In genomic region chr9:133914483-133915342, GRCh38 we compare ENCODE assay signal across 22 cellular contexts.
DNase-seq lines count a peak whose midpoint lies in the region; ATAC-seq, FAIRE-seq and TF ChIP-seq lines count a peak whose summit lies in the region.
"Had no signal": no experiment of that assay in that cellular context is flagged by ENCODE, and none has a peak within 500 bp of the region (broad histone marks: within the 10 kb centered on the region; RNA-seq: fewer than 3 reads in every experiment).

No MANE protein-coding gene starts in this region.

- H3K9me3 ChIP-seq in H9 (ENCODE audit: control insufficient read depth, low read depth, low read length), result no peaks in the 10 kb centered on the region
- H3K9me3 ChIP-seq in CD4-positive, alpha-beta T cell (ENCODE audit: control insufficient read depth, low read length), result no peaks in the 10 kb centered on the region
- H3K9me3 ChIP-seq: esophagus squamous epithelium, suprapubic skin had no signal

- CTCF ChIA-PET in CD4-positive, alpha-beta T cell (lab: Charles Lee), result no interaction called here

- no CpG with 5 or more reads among the region's 23 CpGs for WGBS in H9 (ENCODE audit: extremely low coverage, insufficient read length, low lambda C conversion rate)

- H3K18ac ChIP-seq in H9 (ENCODE audit: insufficient read length, low read depth, low read length), result no peak overlapping the region

- no peak overlapping the region for H3K4ac ChIP-seq in H9 (ENCODE audit: low read depth, low read length)

- peak overlapping the region in 1 of 2 experiments; percentile 69; a peak in 2 of 5 replicates for H3K4me3 Mint-ChIP-seq in H9
- peak overlapping the region in 4 of 5 experiments; percentile 62 to 71 (median 69) for H3K4me3 Mint-ChIP-seq in brain
- H3K4me3 Mint-ChIP-seq in memory B cell, result no peak overlapping the region
- no peak overlapping the region for H3K4me3 Mint-ChIP-seq in stimulated activated memory B cell treated with anti-CD40 and anti-IgM and Interleukin-4, amounts not matched to agents 10 μg/mL and 1 μg/mL and 100 μg/mL, for 72 hours
- no peak overlapping the region for H3K4me3 Mint-ChIP-seq in CD4-positive, alpha-beta T cell
- H3K4me3 Mint-ChIP-seq: activated T-helper 17 cell treated with anti-CD3 and anti-CD28 coated beads, Interleukin-2, amount 50 U/mL, for 72 hours; central memory CD8-positive, alpha-beta T cell; T-helper 1 cell treated with Interleukin-12 subunit alpha and Interleukin-12 subunit beta and Interleukin-4 antibody, amounts not matched to agents 30 μg/mL and 1 μg/mL, for 36 hours had no signal

- H3K9me3 Mint-ChIP-seq in H9 (no peaks in the 10 kb centered on the region; a peak in 1 of 5 replicates), brain (peaks cover 0 to 6% (median 3%) of the 10 kb centered on the region in 5 experiments), memory B cell (no peaks in the 10 kb centered on the region)
- H3K9me3 Mint-ChIP-seq in stimulated activated memory B cell treated with anti-CD40 and anti-IgM and Interleukin-4, amounts not matched to agents 10 μg/mL and 1 μg/mL and 100 μg/mL, for 72 hours, result no peaks in the 10 kb centered on the region
- H3K9me3 Mint-ChIP-seq in CD4-positive, alpha-beta T cell, result no peaks in the 10 kb centered on the region
- H3K9me3 Mint-ChIP-seq: activated T-helper 17 cell treated with anti-CD3 and anti-CD28 coated beads, Interleukin-2, amount 50 U/mL, for 72 hours; T-helper 1 cell treated with Interleukin-12 subunit alpha and Interleukin-12 subunit beta and Interleukin-4 antibody, amounts not matched to agents 30 μg/mL and 1 μg/mL, for 36 hours had no signal

- H2BK20ac ChIP-seq in H9 (ENCODE audit: low read depth, low read length, poor library complexity, severe bottlenecking), result no peak overlapping the region

- no peak overlapping the region for H3K14ac ChIP-seq in H9 (ENCODE audit: insufficient read depth, low read length)

- H3K27me3 Mint-ChIP-seq in H9 (ENCODE audit: low read depth), result no peaks in the 10 kb centered on the region
- no peaks in the 10 kb centered on the region for H3K27me3 Mint-ChIP-seq in brain
- H3K27me3 Mint-ChIP-seq in memory B cell, result no peaks in the 10 kb centered on the region
- no peaks in the 10 kb centered on the region for H3K27me3 Mint-ChIP-seq in stimulated activated memory B cell treated with anti-CD40 and anti-IgM and Interleukin-4, amounts not matched to agents 10 μg/mL and 1 μg/mL and 100 μg/mL, for 72 hours
- H3K27me3 Mint-ChIP-seq in CD4-positive, alpha-beta T cell, result peaks cover 10% of the 10 kb centered on the region

- DNase-seq in H9 (peak; percentile 58), memory B cell (ENCODE audit: low spot score in 2 of 2) (no peak), HTR-8/SVneo (ENCODE audit: insufficient read length, low spot score) (no peak), DMS153 treated with DMSO at 0.1 percent for 48 hours (lab: John Stamatoyannopoulos, UW; ENCODE audit: unreplicated experiment) (no peak), NCI-H1092 treated with DMSO at 0.1 percent for 48 hours (lab: John Stamatoyannopoulos, UW) (no peak)
- DNase-seq in CD4-positive, alpha-beta T cell, result no peak
- DNase-seq: activated CD4-positive, CD25-positive, alpha-beta regulatory T cell; effector CD4-positive, alpha-beta T cell; esophagus squamous epithelium; islet precursor cell; NCI-H1694; NCI-H345; SIG-M5; stimulated activated CD4-positive, alpha-beta T cell treated with anti-CD3 and anti-CD28 coated beads, Interleukin-2, amount 100 ng/mL, for 48 hours had no signal

- no peak overlapping the region for H3K56ac ChIP-seq in H9 (ENCODE audit: insufficient read length, low read depth, low read length)

- H3K23ac ChIP-seq in H9 (ENCODE audit: insufficient read length, low read depth, low read length), result no peak overlapping the region

- H3K9ac ChIP-seq in H9 (ENCODE audit: extremely low read depth, insufficient read length, low read length), result no peak overlapping the region
- H3K9ac ChIP-seq: parathyroid adenoma had no signal

- peaks cover 44 to 54% of the 10 kb centered on the region in 2 experiments for H3K4me1 Mint-ChIP-seq in H9
- H3K4me1 Mint-ChIP-seq in brain, result peaks cover 93% of the 10 kb centered on the region
- H3K4me1 Mint-ChIP-seq in memory B cell, result peaks cover 43% of the 10 kb centered on the region
- H3K4me1 Mint-ChIP-seq in stimulated activated memory B cell treated with anti-CD40 and anti-IgM and Interleukin-4, amounts not matched to agents 10 μg/mL and 1 μg/mL and 100 μg/mL, for 72 hours, result peaks cover 88% of the 10 kb centered on the region
- H3K4me1 Mint-ChIP-seq in CD4-positive, alpha-beta T cell (ENCODE audit: low read depth), result no peaks in the 10 kb centered on the region
- H3K4me1 Mint-ChIP-seq: activated T-helper 17 cell treated with anti-CD3 and anti-CD28 coated beads, Interleukin-2, amount 50 U/mL, for 72 hours; central memory CD8-positive, alpha-beta T cell had no signal

- no peak overlapping the region for H3K27ac ChIP-seq in H9 (ENCODE audit: insufficient read length, low read depth, low read length)
- no peak overlapping the region for H3K27ac ChIP-seq in CD4-positive, alpha-beta T cell (ENCODE audit: low read depth, low read length)
- H3K27ac ChIP-seq: esophagus squamous epithelium, parathyroid adenoma, suprapubic skin had no signal

- H3K27ac Mint-ChIP-seq in H9, result peak overlapping the region; percentile 80 to 98 (median 95)
- peak overlapping the region; percentile 90 to 98 (median 97) for H3K27ac Mint-ChIP-seq in brain
- H3K27ac Mint-ChIP-seq in memory B cell, result peak overlapping the region; percentile 74
- H3K27ac Mint-ChIP-seq in stimulated activated memory B cell treated with anti-CD40 and anti-IgM and Interleukin-4, amounts not matched to agents 10 μg/mL and 1 μg/mL and 100 μg/mL, for 72 hours, result peak overlapping the region; percentile 77
- H3K27ac Mint-ChIP-seq in CD4-positive, alpha-beta T cell, result no peak overlapping the region
- H3K27ac Mint-ChIP-seq: activated T-helper 17 cell treated with anti-CD3 and anti-CD28 coated beads, Interleukin-2, amount 50 U/mL, for 72 hours; T-helper 1 cell treated with Interleukin-12 subunit alpha and Interleukin-12 subunit beta and Interleukin-4 antibody, amounts not matched to agents 30 μg/mL and 1 μg/mL, for 36 hours had no signal

- peak overlapping the region; percentile 9 for H3K4me2 ChIP-seq in H9 (ENCODE audit: insufficient read depth, insufficient read length, low read length)

- no peak overlapping the region for H4K5ac ChIP-seq in H9 (ENCODE audit: insufficient read length, low read depth, low read length)

- H2AK5ac ChIP-seq in H9 (ENCODE audit: insufficient read length, low read length), result no peak overlapping the region

- no peaks in the 10 kb centered on the region for H3K23me2 ChIP-seq in H9 (ENCODE audit: insufficient read length, low read depth, low read length, poor library complexity, severe bottlenecking)

- no peak overlapping the region for H2BK12ac ChIP-seq in H9 (ENCODE audit: insufficient read length, low read depth, low read length)

- peaks cover 5% of the 10 kb centered on the region for H4K20me1 ChIP-seq in H9 (ENCODE audit: control insufficient read depth, insufficient read depth, insufficient read length)

- POLR2A ChIA-PET in CD4-positive, alpha-beta T cell (lab: Charles Lee), result no interaction called here

- H2BK120ac ChIP-seq in H9 (ENCODE audit: low read depth, low read length, poor library complexity, severe bottlenecking), result no peak overlapping the region

- no peak for FAIRE-seq in HTR-8/SVneo (lab: Jason Lieb, UNC)

- H3K36me3 Mint-ChIP-seq in H9 (ENCODE audit: insufficient read depth in 1 of 3, low read depth in 3 of 3), result peaks cover 0 to 5% (median 0%) of the 10 kb centered on the region in 3 experiments; a peak in 3 of 7 replicates
- H3K36me3 Mint-ChIP-seq in brain, result peaks cover 9% of the 10 kb centered on the region
- H3K36me3 Mint-ChIP-seq in memory B cell, result peaks cover 13% of the 10 kb centered on the region
- H3K36me3 Mint-ChIP-seq in stimulated activated memory B cell treated with anti-CD40 and anti-IgM and Interleukin-4, amounts not matched to agents 10 μg/mL and 1 μg/mL and 100 μg/mL, for 72 hours, result peaks cover 54% of the 10 kb centered on the region
- H3K36me3 Mint-ChIP-seq in CD4-positive, alpha-beta T cell (ENCODE audit: low read depth), result no peaks in the 10 kb centered on the region

- no peak overlapping the region for H4K8ac ChIP-seq in H9 (replicated peaks; ENCODE audit: insufficient read length, low read depth, low read length)

- H3K27me3 ChIP-seq in H9 (ENCODE audit: insufficient read depth, low read length), result no peaks in the 10 kb centered on the region
- H3K27me3 ChIP-seq in CD4-positive, alpha-beta T cell (ENCODE audit: control insufficient read depth, insufficient read depth, low read length), result no peaks in the 10 kb centered on the region
- H3K27me3 ChIP-seq: esophagus squamous epithelium, suprapubic skin had no signal

- H3K4me1 ChIP-seq in H9 (ENCODE audit: insufficient read depth, low read length), result peaks cover 5% of the 10 kb centered on the region; the same call in 1 of the 2 replicates
- H3K4me1 ChIP-seq: parathyroid adenoma had no signal

- H2BK5ac ChIP-seq in H9 (ENCODE audit: insufficient read length, low read length), result no peak overlapping the region

- no peak for ATAC-seq in memory B cell (ENCODE audit: low read depth)
- ATAC-seq in stimulated activated memory B cell treated with anti-CD40 and anti-IgM and Interleukin-4, amounts not matched to agents 10 μg/mL and 1 μg/mL and 100 μg/mL, for 72 hours, result no peak
- no peak for ATAC-seq in CD4-positive, alpha-beta T cell (ENCODE audit: poor library complexity)
- ATAC-seq: activated T-helper 17 cell treated with anti-CD3 and anti-CD28 coated beads, Interleukin-2, amount 50 U/mL, for 72 hours; HCT116 had no signal

- no peaks in the 10 kb centered on the region for H3K79me1 ChIP-seq in H9 (ENCODE audit: insufficient read depth, low read depth, low read length, poor library complexity, severe bottlenecking)

- H2BK15ac ChIP-seq in H9 (ENCODE audit: low read depth, low read length), result no peak overlapping the region

- H3K79me2 ChIP-seq in H9 (ENCODE audit: insufficient read depth, low read length), result peaks cover 3% of the 10 kb centered on the region

- H4K91ac ChIP-seq in H9 (ENCODE audit: insufficient read length, low read depth, low read length), result no peak overlapping the region

- TF ChIP-seq CTCF in H9 (conservative IDR thresholded peaks at IDR 0.05) (no peak), brain (conservative IDR thresholded peaks at IDR 0.05) (no peak)
- no peak for TF ChIP-seq CTCF in CD4-positive, alpha-beta T cell (IDR thresholded peaks at IDR 0.05)

- intact Hi-C loops in CD4-positive, alpha-beta T cell (cut with DNase I, micrococcal nuclease), result no loop called here

- no peak overlapping the region for H2AFZ ChIP-seq in H9 (ENCODE audit: low read length)
- H2AFZ ChIP-seq: parathyroid adenoma had no signal

- H3T11ph ChIP-seq in H9 (ENCODE audit: low read length), result no peak overlapping the region

Comparison
In these comparisons a context has a peak if more than half of its experiments do, and no peak if none do; other contexts are left out.
1. H3K4me3 Mint-ChIP-seq: peak in brain (4 of 5); none in memory B cell (single experiment), stimulated activated memory B cell treated with anti-CD40 and anti-IgM and Interleukin-4, amounts not matched to agents 10 μg/mL and 1 μg/mL and 100 μg/mL, for 72 hours (single experiment) and CD4-positive, alpha-beta T cell (single experiment).